ENCODE assay signal across 21 cellular contexts in genomic region chr1:167479331-167479979, GRCh38. TPM values are rescaled to one million over a fixed set of nuclear protein-coding genes. Genes with fewer than 3 reads are reported as not detected.
A peak's percentile ranks its signal among the peaks of the same experiment; 100 is the strongest.
DNase-seq lines count a peak whose midpoint lies in the region; ATAC-seq and TF ChIP-seq lines count a peak whose summit lies in the region.
"Had no signal": no experiment of that assay in that cellular context is flagged by ENCODE, and none has a peak within 500 bp of the region (broad histone marks: within the 10 kb centered on the region; RNA-seq: fewer than 3 reads in every experiment).

No MANE protein-coding gene starts in this region.

- no peaks in the 10 kb centered on the region for H4K20me1 ChIP-seq in neural progenitor cell (ENCODE audit: low read depth)

- H3K4me1 Mint-ChIP-seq in T-helper 1 cell treated with Interleukin-12 subunit alpha and Interleukin-12 subunit beta and Interleukin-4 antibody, amounts not matched to agents 30 μg/mL and 1 μg/mL, for 36 hours (ENCODE audit: low read depth) = peaks cover 76% of the 10 kb centered on the region
- H3K4me1 Mint-ChIP-seq in activated CD4-positive, alpha-beta memory T cell treated with anti-CD3 and anti-CD28 coated beads for 36 hours (ENCODE audit: low read depth) = peaks cover 88% of the 10 kb centered on the region
- H3K4me1 Mint-ChIP-seq in activated naive CD8-positive, alpha-beta T cell treated with anti-CD3 and anti-CD28 coated beads, Interleukin-2, amount 10 ng/mL, durations not matched to agents 7 days and 5 days = peaks cover 74% of the 10 kb centered on the region
- peaks cover 38% of the 10 kb centered on the region for H3K4me1 Mint-ChIP-seq in neural progenitor cell
- H3K4me1 Mint-ChIP-seq: memory B cell had no signal

- H3F3A ChIP-seq in neural progenitor cell (ENCODE audit: low read depth) = peaks cover 5% of the 10 kb centered on the region

- TF ChIP-seq POLR2A in esophagus squamous epithelium (IDR thresholded peaks at IDR 0.05) = no peak

- DNase-seq in T-helper 1 cell (no peak), neural progenitor cell (ENCODE audit: low spot score) (no peak), esophagus squamous epithelium (lab: John Stamatoyannopoulos, UW) (no peak), Right ventricle myocardium inferior (ENCODE audit: missing footprints) (no peak)
- peak; percentile 35 for DNase-seq in activated CD4-positive, alpha-beta memory T cell treated with anti-CD3 and anti-CD28 coated beads for 36 hours
- no peak for DNase-seq in activated naive CD8-positive, alpha-beta T cell treated with anti-CD3 and anti-CD28 coated beads, Interleukin-2, amount 10 ng/mL, durations not matched to agents 7 days and 5 days
- DNase-seq: adrenal gland, Calu3, GM23248, kidney glomerular epithelial cell, naive B cell, NCI-H1092, NCI-H524, WERI-Rb-1 had no signal

- no peak for ATAC-seq in activated naive CD8-positive, alpha-beta T cell treated with anti-CD3 and anti-CD28 coated beads, Interleukin-2, amount 10 ng/mL, durations not matched to agents 7 days and 5 days (ENCODE audit: low read depth)
- ATAC-seq in GM18511 (IDR thresholded peaks at IDR 0.05; ENCODE audit: unreplicated experiment) (no peak), Right ventricle myocardium inferior (no peak)

- no peaks in the 10 kb centered on the region for H3K27me3 ChIP-seq in neural progenitor cell
- H3K27me3 ChIP-seq in esophagus squamous epithelium = peaks cover 0 to under 1% (median 0%) of the 10 kb centered on the region in 4 donors
- H3K27me3 ChIP-seq: breast epithelium had no signal

- no peaks in the 10 kb centered on the region for H3K27me3 Mint-ChIP-seq in T-helper 1 cell treated with Interleukin-12 subunit alpha and Interleukin-12 subunit beta and Interleukin-4 antibody, amounts not matched to agents 30 μg/mL and 1 μg/mL, for 36 hours (ENCODE audit: low read depth)
- no peaks in the 10 kb centered on the region for H3K27me3 Mint-ChIP-seq in activated CD4-positive, alpha-beta memory T cell treated with anti-CD3 and anti-CD28 coated beads for 36 hours
- no peaks in the 10 kb centered on the region for H3K27me3 Mint-ChIP-seq in activated naive CD8-positive, alpha-beta T cell treated with anti-CD3 and anti-CD28 coated beads, Interleukin-2, amount 10 ng/mL, durations not matched to agents 7 days and 5 days
- peaks cover 6% of the 10 kb centered on the region for H3K27me3 Mint-ChIP-seq in neural progenitor cell (ENCODE audit: insufficient read depth, low read depth)

- H3K9me3 ChIP-seq in neural progenitor cell (ENCODE audit: low read depth) = no peaks in the 10 kb centered on the region
- H3K9me3 ChIP-seq in esophagus squamous epithelium = no peaks in the 10 kb centered on the region
- H3K9me3 ChIP-seq: adrenal gland, breast epithelium had no signal

- peak overlapping the region; percentile 47 for H3K27ac Mint-ChIP-seq in T-helper 1 cell treated with Interleukin-12 subunit alpha and Interleukin-12 subunit beta and Interleukin-4 antibody, amounts not matched to agents 30 μg/mL and 1 μg/mL, for 36 hours
- peak overlapping the region; percentile 73 for H3K27ac Mint-ChIP-seq in activated CD4-positive, alpha-beta memory T cell treated with anti-CD3 and anti-CD28 coated beads for 36 hours
- H3K27ac Mint-ChIP-seq in activated naive CD8-positive, alpha-beta T cell treated with anti-CD3 and anti-CD28 coated beads, Interleukin-2, amount 10 ng/mL, durations not matched to agents 7 days and 5 days = peak overlapping the region; percentile 58
- H3K27ac Mint-ChIP-seq in neural progenitor cell = peak overlapping the region; percentile 4
- H3K27ac Mint-ChIP-seq: memory B cell had no signal

- H3K4me2 ChIP-seq in neural progenitor cell = no peak overlapping the region

- 72 to 84% methylated on average over 10 of the region's 10 CpGs for WGBS in esophagus squamous epithelium, 2 donors

- H3K79me2 ChIP-seq in neural progenitor cell (ENCODE audit: low read depth) = no peaks in the 10 kb centered on the region

- peaks cover 64% of the 10 kb centered on the region for H3K36me3 Mint-ChIP-seq in T-helper 1 cell treated with Interleukin-12 subunit alpha and Interleukin-12 subunit beta and Interleukin-4 antibody, amounts not matched to agents 30 μg/mL and 1 μg/mL, for 36 hours (ENCODE audit: low read depth)
- peaks cover 34% of the 10 kb centered on the region for H3K36me3 Mint-ChIP-seq in activated CD4-positive, alpha-beta memory T cell treated with anti-CD3 and anti-CD28 coated beads for 36 hours
- peaks cover 59% of the 10 kb centered on the region for H3K36me3 Mint-ChIP-seq in activated naive CD8-positive, alpha-beta T cell treated with anti-CD3 and anti-CD28 coated beads, Interleukin-2, amount 10 ng/mL, durations not matched to agents 7 days and 5 days
- peaks cover 5% of the 10 kb centered on the region for H3K36me3 Mint-ChIP-seq in neural progenitor cell
- H3K36me3 Mint-ChIP-seq: memory B cell had no signal

- CTCF ChIA-PET in activated CD4-positive, alpha-beta memory T cell treated with anti-CD3 and anti-CD28 coated beads for 36 hours (lab: Charles Lee) = interaction anchor here (1.0 to 1.6 kb wide), 5 partner anchors 11 to 74 kb away, joined by 3 to 4 read pairs (median 4); partner anchors contain the start of genes CD247 and CREG1

- no peaks in the 10 kb centered on the region for H3K36me3 ChIP-seq in neural progenitor cell
- H3K36me3 ChIP-seq in esophagus squamous epithelium = no peaks in the 10 kb centered on the region
- H3K36me3 ChIP-seq: adrenal gland, breast epithelium, WERI-Rb-1 had no signal

- H3K4me3 Mint-ChIP-seq in T-helper 1 cell treated with Interleukin-12 subunit alpha and Interleukin-12 subunit beta and Interleukin-4 antibody, amounts not matched to agents 30 μg/mL and 1 μg/mL, for 36 hours = no peak overlapping the region
- no peak overlapping the region for H3K4me3 Mint-ChIP-seq in activated CD4-positive, alpha-beta memory T cell treated with anti-CD3 and anti-CD28 coated beads for 36 hours
- H3K4me3 Mint-ChIP-seq in activated naive CD8-positive, alpha-beta T cell treated with anti-CD3 and anti-CD28 coated beads, Interleukin-2, amount 10 ng/mL, durations not matched to agents 7 days and 5 days = peak overlapping the region; percentile 37
- H3K4me3 Mint-ChIP-seq in neural progenitor cell = no peak overlapping the region
- H3K4me3 Mint-ChIP-seq: memory B cell, naive B cell had no signal

- H2AFZ ChIP-seq in neural progenitor cell (replicated peaks) = no peak overlapping the region
- H2AFZ ChIP-seq: GM23248 had no signal

- peaks cover 7% of the 10 kb centered on the region for H3K4me1 ChIP-seq in neural progenitor cell
- peaks cover 0 to 5% (median 0%) of the 10 kb centered on the region in 3 donors for H3K4me1 ChIP-seq in esophagus squamous epithelium
- H3K4me1 ChIP-seq: adrenal gland, breast epithelium had no signal

- intact Hi-C loops in activated CD4-positive, alpha-beta memory T cell treated with anti-CD3 and anti-CD28 coated beads for 36 hours (cut with micrococcal nuclease) = no loop called here
- intact Hi-C loops in esophagus squamous epithelium (cut with DNase I) = no loop called here
- intact Hi-C loops in Right ventricle myocardium inferior (cut with DNase I) = no loop called here

- no peak overlapping the region for H3K4me3 ChIP-seq in neural progenitor cell
- H3K4me3 ChIP-seq in esophagus squamous epithelium = no peak overlapping the region
- H3K4me3 ChIP-seq: adrenal gland, breast epithelium, GM23248 had no signal

- TF ChIP-seq CTCF in neural progenitor cell (IDR thresholded peaks at IDR 0.05) = no peak
- no peak for TF ChIP-seq CTCF in esophagus squamous epithelium (IDR thresholded peaks at IDR 0.05)

- H3K9me3 Mint-ChIP-seq in T-helper 1 cell treated with Interleukin-12 subunit alpha and Interleukin-12 subunit beta and Interleukin-4 antibody, amounts not matched to agents 30 μg/mL and 1 μg/mL, for 36 hours = peaks cover 13% of the 10 kb centered on the region
- peaks cover 3% of the 10 kb centered on the region for H3K9me3 Mint-ChIP-seq in activated CD4-positive, alpha-beta memory T cell treated with anti-CD3 and anti-CD28 coated beads for 36 hours
- H3K9me3 Mint-ChIP-seq in activated naive CD8-positive, alpha-beta T cell treated with anti-CD3 and anti-CD28 coated beads, Interleukin-2, amount 10 ng/mL, durations not matched to agents 7 days and 5 days = no peaks in the 10 kb centered on the region
- peaks cover 14% of the 10 kb centered on the region for H3K9me3 Mint-ChIP-seq in neural progenitor cell
- H3K9me3 Mint-ChIP-seq: memory B cell had no signal

- no peak overlapping the region for H3K27ac ChIP-seq in neural progenitor cell
- no peak overlapping the region for H3K27ac ChIP-seq in esophagus squamous epithelium
- H3K27ac ChIP-seq: 22Rv1, adrenal gland, breast epithelium, GM23248, WERI-Rb-1 had no signal

- no peak overlapping the region for H3K9ac ChIP-seq in neural progenitor cell
- H3K9ac ChIP-seq: GM23248 had no signal

- POLR2A ChIA-PET in activated CD4-positive, alpha-beta memory T cell treated with anti-CD3 and anti-CD28 coated beads for 36 hours (lab: Charles Lee) = interaction anchor here (1.4 to 4.5 kb wide), 3 partner anchors 14 to 36 kb away, joined by 6 to 14 read pairs (median 7); no protein-coding TSS in a partner anchor
- POLR2A ChIA-PET in activated naive CD8-positive, alpha-beta T cell treated with anti-CD3 and anti-CD28 coated beads, Interleukin-2, amount 10 ng/mL, durations not matched to agents 7 days and 5 days (lab: Charles Lee) = interaction anchor here (1.4 kb wide), 1 partner anchor 39 kb away, joined by 3 read pairs; the partner anchor contains the start of gene CD247

RNA-seq across cellular contexts. Expression of gene CD247, which starts 38.9 kb away (rescaled TPM):
- total RNA-seq in activated CD4-positive, alpha-beta memory T cell treated with anti-CD3 and anti-CD28 coated beads for 36 hours = 100 to 1,000 TPM; 105 to 114 TPM
- total RNA-seq in activated naive CD8-positive, alpha-beta T cell treated with anti-CD3 and anti-CD28 coated beads, Interleukin-2, amount 10 ng/mL, durations not matched to agents 7 days and 5 days = 100 to 1,000 TPM; 252 to 276 TPM
- 1.3 and 1.5 TPM in 2 replicates for total RNA-seq in neural progenitor cell (ENCODE audit: low replicate concordance)
- total RNA-seq in esophagus squamous epithelium = 1 to 10 TPM in 3 of 4 donors, under 1 TPM in 1; 0.68 to 3.5 (median 3.1) TPM
- 0.92 TPM for total RNA-seq in Right ventricle myocardium inferior
- total RNA-seq: epithelial cell of proximal tubule, GM23248, LHCN-M2 had no signal

Comparison
In these comparisons a context has a peak if more than half of its experiments do, and no peak if none do; other contexts are left out.
1. H3K27ac Mint-ChIP-seq: peak in every context shown above with its lines; median percentile 73 in activated CD4-positive, alpha-beta memory T cell treated with anti-CD3 and anti-CD28 coated beads for 36 hours; 58 in activated naive CD8-positive, alpha-beta T cell treated with anti-CD3 and anti-CD28 coated beads, Interleukin-2, amount 10 ng/mL, durations not matched to agents 7 days and 5 days; 47 in T-helper 1 cell treated with Interleukin-12 subunit alpha and Interleukin-12 subunit beta and Interleukin-4 antibody, amounts not matched to agents 30 μg/mL and 1 μg/mL, for 36 hours; 4 in neural progenitor cell.
2. RNA of gene CD247, which starts 38.9 kb away (total RNA-seq): 252 to 276 TPM in activated naive CD8-positive, alpha-beta T cell treated with anti-CD3 and anti-CD28 coated beads, Interleukin-2, amount 10 ng/mL, durations not matched to agents 7 days and 5 days and 105 to 114 TPM in activated CD4-positive, alpha-beta memory T cell treated with anti-CD3 and anti-CD28 coated beads for 36 hours; 0.68 to 3.5 TPM in esophagus squamous epithelium, 1.3 to 1.5 TPM in neural progenitor cell and 0.92 TPM in Right ventricle myocardium inferior (single experiment); every median in the first group is over 10 times any median in the second.